ENCODE assay signal across 18 cellular contexts in the genomic region with DNA sequence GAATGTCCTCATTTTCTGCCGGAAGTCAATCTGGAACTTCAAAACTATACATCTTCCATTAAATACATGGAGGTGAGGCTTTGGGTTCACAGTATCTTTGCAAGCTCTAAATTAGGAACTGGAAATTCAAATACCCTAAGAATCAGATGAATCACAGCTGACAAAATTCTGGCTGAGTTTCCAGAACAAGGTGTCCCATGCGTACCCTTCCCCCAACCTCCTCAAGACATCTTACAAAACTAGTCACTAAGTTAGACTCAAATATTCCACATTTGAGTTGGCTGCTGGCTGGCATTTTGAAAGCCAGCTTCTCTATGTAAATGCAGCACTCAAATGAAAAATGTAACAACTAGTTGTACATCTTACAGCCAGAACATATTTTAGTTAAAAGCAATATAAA.
DNase-seq lines count a peak whose midpoint lies in the region; ATAC-seq and TF ChIP-seq lines count a peak whose summit lies in the region.
"Had no signal": no experiment of that assay in that cellular context is flagged by ENCODE, and none has a peak within 500 bp of the region (broad histone marks: within the 10 kb centered on the region; RNA-seq: fewer than 3 reads in every experiment).

No MANE protein-coding gene starts in this region.

- H3K36me3 ChIP-seq in gastrocnemius medialis (no peaks in the 10 kb centered on the region), tibial artery (no peaks in the 10 kb centered on the region), Peyer's patch (no peaks in the 10 kb centered on the region)

- peak; percentile 8 for DNase-seq in epithelial cell of esophagus (ENCODE audit: low read depth)
- DNase-seq in head of caudate nucleus, result peak in 33 of 42 donors; percentile 23 to 77 (median 59)
- peak; percentile 26 to 30 for DNase-seq in gastrocnemius medialis
- DNase-seq in tibial artery, result no peak
- no peak for DNase-seq in Peyer's patch
- no peak for DNase-seq in activated CD4-positive, alpha-beta T cell treated with anti-CD3 and anti-CD28 coated beads, Interleukin-2, amount 50 U/mL, for 4 hours
- no peak for DNase-seq in stimulated activated naive CD8-positive, alpha-beta T cell treated with anti-CD3 and anti-CD28 coated beads, Interleukin-15, amount 100 ng/mL, for 72 hours
- no peak for DNase-seq in AG20443 (ENCODE audit: low spot score)
- DNase-seq: CD8-positive, alpha-beta T cell; COR-L47; DMS153; DND-41; GDM1; H7 had no signal

- H3K9me3 ChIP-seq in gastrocnemius medialis (no peaks in the 10 kb centered on the region), tibial artery (no peaks in the 10 kb centered on the region), Peyer's patch (no peaks in the 10 kb centered on the region)
- H3K9me3 ChIP-seq: A549 had no signal

- peak; percentile 91 to 92 for ATAC-seq in gastrocnemius medialis
- ATAC-seq in stimulated activated naive CD8-positive, alpha-beta T cell treated with anti-CD3 and anti-CD28 coated beads, Interleukin-15, amount 100 ng/mL, for 72 hours, result no peak
- ATAC-seq: A549; CD8-positive, alpha-beta T cell; GM23338; HepG2 had no signal

- H3K27me3 Mint-ChIP-seq in stimulated activated naive CD8-positive, alpha-beta T cell treated with anti-CD3 and anti-CD28 coated beads, Interleukin-15, amount 100 ng/mL, for 72 hours, result peaks cover 6% of the 10 kb centered on the region

- no peaks in the 10 kb centered on the region for H3K9me3 Mint-ChIP-seq in stimulated activated naive CD8-positive, alpha-beta T cell treated with anti-CD3 and anti-CD28 coated beads, Interleukin-15, amount 100 ng/mL, for 72 hours
- H3K9me3 Mint-ChIP-seq: CD8-positive, alpha-beta T cell; GM23338 had no signal

- no peaks in the 10 kb centered on the region for H3K27me3 ChIP-seq in gastrocnemius medialis
- H3K27me3 ChIP-seq in tibial artery, result no peaks in the 10 kb centered on the region
- no peaks in the 10 kb centered on the region for H3K27me3 ChIP-seq in Peyer's patch

- H3K27ac Mint-ChIP-seq in stimulated activated naive CD8-positive, alpha-beta T cell treated with anti-CD3 and anti-CD28 coated beads, Interleukin-15, amount 100 ng/mL, for 72 hours, result no peak overlapping the region
- H3K27ac Mint-ChIP-seq: CD8-positive, alpha-beta T cell; GM23338 had no signal

- H3K4me1 ChIP-seq in gastrocnemius medialis (peaks cover 8 to 20% of the 10 kb centered on the region in 2 donors), tibial artery (peaks cover 0 to 26% (median 1%) of the 10 kb centered on the region in 4 donors), Peyer's patch (no peaks in the 10 kb centered on the region)
- H3K4me1 ChIP-seq: A549 had no signal

- intact Hi-C loops in head of caudate nucleus (cut with DNase I) (no loop called here), gastrocnemius medialis (cut with DNase I; ENCODE audit: low total_unique reads) (no loop called here), tibial artery (cut with DNase I; ENCODE audit: low total_unique reads) (no loop called here)

- H3K4me3 ChIP-seq in epithelial cell of esophagus (ENCODE audit: low read length), result no peak overlapping the region
- no peak overlapping the region for H3K4me3 ChIP-seq in gastrocnemius medialis
- no peak overlapping the region for H3K4me3 ChIP-seq in tibial artery
- no peak overlapping the region for H3K4me3 ChIP-seq in Peyer's patch
- H3K4me3 ChIP-seq: A549, GM23338 had no signal

- in situ Hi-C loops in gastrocnemius medialis (cut with MboI; ENCODE audit: low sequenced_read_pairs in 4 of 4), result no loop called here

- no peaks in the 10 kb centered on the region for H3K4me1 Mint-ChIP-seq in stimulated activated naive CD8-positive, alpha-beta T cell treated with anti-CD3 and anti-CD28 coated beads, Interleukin-15, amount 100 ng/mL, for 72 hours
- H3K4me1 Mint-ChIP-seq: CD14-positive monocyte, GM23338 had no signal

- TF ChIP-seq CTCF in epithelial cell of esophagus (IDR thresholded peaks at IDR 0.05; ENCODE audit: insufficient read depth, low read depth, low read length, missing control alignments), result no peak
- TF ChIP-seq CTCF in gastrocnemius medialis (IDR thresholded peaks at IDR 0.05 in 4 of 5, conservative IDR thresholded peaks at IDR 0.05 in 1 of 5), result no peak
- TF ChIP-seq CTCF in tibial artery (IDR thresholded peaks at IDR 0.05), result no peak
- no peak for TF ChIP-seq CTCF in Peyer's patch (IDR thresholded peaks at IDR 0.05)

- TF ChIP-seq POLR2A in gastrocnemius medialis (IDR thresholded peaks at IDR 0.05) (no peak), Peyer's patch (IDR thresholded peaks at IDR 0.05) (no peak)

- H3K27ac ChIP-seq in gastrocnemius medialis (peak overlapping the region in 1 of 4 donors; percentile 41), tibial artery (peak overlapping the region; percentile 25 to 47), Peyer's patch (no peak overlapping the region)
- H3K27ac ChIP-seq: A549 had no signal

- H3K4me3 Mint-ChIP-seq in stimulated activated naive CD8-positive, alpha-beta T cell treated with anti-CD3 and anti-CD28 coated beads, Interleukin-15, amount 100 ng/mL, for 72 hours, result no peak overlapping the region
- H3K4me3 Mint-ChIP-seq: CD14-positive monocyte; CD8-positive, alpha-beta T cell; GM23338 had no signal

Comparison
In these comparisons a context has a peak if more than half of its experiments do, and no peak if none do; other contexts are left out.
1. DNase-seq: peak in epithelial cell of esophagus (single experiment), head of caudate nucleus (33 of 42) and gastrocnemius medialis (2 of 2); none in tibial artery (0 of 2), Peyer's patch (0 of 3), activated CD4-positive, alpha-beta T cell treated with anti-CD3 and anti-CD28 coated beads, Interleukin-2, amount 50 U/mL, for 4 hours (0 of 2), stimulated activated naive CD8-positive, alpha-beta T cell treated with anti-CD3 and anti-CD28 coated beads, Interleukin-15, amount 100 ng/mL, for 72 hours (0 of 2) and AG20443 (single experiment).
2. H3K27ac ChIP-seq: peak in tibial artery (2 of 2); none in Peyer's patch (0 of 4).